ENCODE assay signal across 20 cellular contexts in the genomic region with DNA sequence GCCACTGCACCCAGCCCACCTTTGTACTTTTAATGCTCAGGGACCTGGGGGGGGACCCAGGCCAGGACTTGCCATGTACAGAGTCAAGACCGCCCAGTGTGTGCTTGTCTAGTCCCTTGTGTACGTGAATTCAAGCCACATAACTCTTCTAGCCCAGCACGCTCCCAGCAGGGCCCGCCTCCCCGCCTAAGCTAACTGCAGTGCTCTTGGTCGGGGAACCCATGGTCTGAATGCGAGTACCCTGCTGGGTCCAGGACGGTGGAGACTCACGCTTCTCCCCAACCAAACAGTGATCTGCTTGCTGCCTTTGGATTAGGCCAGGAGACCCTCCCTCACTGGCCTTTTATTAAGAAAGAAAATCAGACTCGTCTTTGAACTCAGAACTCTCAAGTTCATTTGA. TPM values are rescaled to one million over a fixed set of nuclear protein-coding genes. Genes with fewer than 3 reads are reported as not detected.
DNase-seq lines count a peak whose midpoint lies in the region; ATAC-seq and TF ChIP-seq lines count a peak whose summit lies in the region.
"Had no signal": no experiment of that assay in that cellular context is flagged by ENCODE, and none has a peak within 500 bp of the region (broad histone marks: within the 10 kb centered on the region; RNA-seq: fewer than 3 reads in every experiment).

No MANE protein-coding gene starts in this region.

- H3K23ac ChIP-seq in trophoblast cell (ENCODE audit: low read length) = no peak overlapping the region

- H3K36me3 Mint-ChIP-seq in MCF 10A (ENCODE audit: insufficient read depth, unreplicated experiment) = peaks cover 15% of the 10 kb centered on the region

- H3K27ac Mint-ChIP-seq in MCF 10A (ENCODE audit: low read depth, unreplicated experiment) = no peak overlapping the region
- H3K27ac Mint-ChIP-seq: activated naive CD4-positive, alpha-beta T cell treated with anti-CD3 and anti-CD28 coated beads for 36 hours; HFFc6 had no signal

- CTCF ChIA-PET in MCF 10A (lab: Yijun Ruan, JAX) = interaction anchor here (0.6 to 20.5 kb wide), 3 partner anchors 52 to 314 kb away, joined by 4 to 290 read pairs (median 6); no protein-coding TSS in a partner anchor

- H2BK5ac ChIP-seq in trophoblast cell (ENCODE audit: low read depth, low read length, poor library complexity) = peak overlapping the region; percentile 10

- 59 to 67% methylated on average over 2 to 6 of the region's 10 CpGs for WGBS in esophagus squamous epithelium, 2 donors
- WGBS in trophoblast cell (ENCODE audit: extremely low coverage, insufficient coverage, insufficient read length) = no CpG with 5 or more reads among the region's 10 CpGs
- 94 to 96% methylated on average over 4 to 10 of the region's 10 CpGs for WGBS in upper lobe of left lung, 2 donors

- peak overlapping the region; percentile 75 for H3K4ac ChIP-seq in trophoblast cell (ENCODE audit: low read depth, low read length)

- H3K79me1 ChIP-seq in trophoblast cell (ENCODE audit: low read length) = peaks cover 18% of the 10 kb centered on the region

- peaks cover 17 to 48% of the 10 kb centered on the region in 2 donors for H3K4me1 ChIP-seq in breast epithelium
- peaks cover 87 to 100% (median 99%) of the 10 kb centered on the region in 3 donors for H3K4me1 ChIP-seq in esophagus squamous epithelium
- peaks cover 34 to 46% of the 10 kb centered on the region in 2 experiments for H3K4me1 ChIP-seq in trophoblast cell (ENCODE audit: control insufficient read depth in 1 of 2, insufficient read depth in 2 of 2, low read length in 2 of 2)
- peaks cover 50 to 86% (median 72%) of the 10 kb centered on the region in 4 donors for H3K4me1 ChIP-seq in upper lobe of left lung

- TF ChIP-seq EP300 in upper lobe of left lung (IDR thresholded peaks at IDR 0.05) = no peak

- intact Hi-C loops in breast epithelium (cut with DNase I; ENCODE audit: low total_unique reads) = no loop called here
- intact Hi-C loops in MCF 10A (cut with micrococcal nuclease) = no loop called here
- intact Hi-C loops in esophagus squamous epithelium (cut with DNase I) = no loop called here
- intact Hi-C loops in posterior vena cava (cut with DNase I) = no loop called here

- H3K18ac ChIP-seq in trophoblast cell (ENCODE audit: low read length) = peak overlapping the region; percentile 26

- no peak overlapping the region for H2BK12ac ChIP-seq in trophoblast cell (ENCODE audit: low read length)

- no peaks in the 10 kb centered on the region for H3K27me3 Mint-ChIP-seq in MCF 10A (ENCODE audit: insufficient read depth, unreplicated experiment)

- H4K91ac ChIP-seq in trophoblast cell (ENCODE audit: low read depth, low read length) = peak overlapping the region; percentile 59

- no peak for ATAC-seq in upper lobe of left lung (ENCODE audit: low FRiP score in 2 of 2)
- ATAC-seq in GM19324 (IDR thresholded peaks at IDR 0.05; ENCODE audit: low FRiP score, unreplicated experiment) = no peak
- ATAC-seq: HepG2 had no signal

- H3K4me3 ChIP-seq in breast epithelium (no peak overlapping the region), esophagus squamous epithelium (no peak overlapping the region), trophoblast cell (ENCODE audit: low read depth, low read length) (no peak overlapping the region), upper lobe of left lung (no peak overlapping the region)
- H3K4me3 ChIP-seq: hepatocyte, MG63, SJCRH30 had no signal

- no TSS peak for BruUV-seq in MCF 10A (replicated peaks; lab: Mats Ljungman, UMichigan)

- H2AFZ ChIP-seq in trophoblast cell (ENCODE audit: insufficient read depth, low read length, poor library complexity) = no peak overlapping the region
- H2AFZ ChIP-seq: hepatocyte had no signal

- H3K9me3 Mint-ChIP-seq in MCF 10A (ENCODE audit: unreplicated experiment) = no peaks in the 10 kb centered on the region
- H3K9me3 Mint-ChIP-seq: activated naive CD4-positive, alpha-beta T cell treated with anti-CD3 and anti-CD28 coated beads for 36 hours had no signal

- H3K27ac ChIP-seq in breast epithelium (peak overlapping the region; percentile 95 to 96), esophagus squamous epithelium (peak overlapping the region; percentile 91 to 98 (median 92)), trophoblast cell (ENCODE audit: low read depth, low read length) (peak overlapping the region; percentile 24), upper lobe of left lung (peak overlapping the region; percentile 58 to 84 (median 75))
- H3K27ac ChIP-seq: 22Rv1, SJCRH30 had no signal

- peak overlapping the region; percentile 5 for H3K14ac ChIP-seq in trophoblast cell (ENCODE audit: low read length)

- H4K8ac ChIP-seq in trophoblast cell (ENCODE audit: low read depth, low read length) = peak overlapping the region; percentile 0

- TF ChIP-seq POLR2A in breast epithelium (IDR thresholded peaks at IDR 0.05) = no peak
- no peak for TF ChIP-seq POLR2A in esophagus squamous epithelium (IDR thresholded peaks at IDR 0.05)
- TF ChIP-seq POLR2A in upper lobe of left lung (IDR thresholded peaks at IDR 0.05) = no peak

- H3K27me3 ChIP-seq in breast epithelium (no peaks in the 10 kb centered on the region), esophagus squamous epithelium (no peaks in the 10 kb centered on the region), trophoblast cell (ENCODE audit: insufficient read depth, low read length) (no peaks in the 10 kb centered on the region), upper lobe of left lung (no peaks in the 10 kb centered on the region)
- H3K27me3 ChIP-seq: hepatocyte, MG63, SJCRH30 had no signal

- H2BK120ac ChIP-seq in trophoblast cell (ENCODE audit: insufficient read depth, low read length, poor library complexity) = no peak overlapping the region

- H4K12ac ChIP-seq in trophoblast cell (ENCODE audit: low read depth, low read length) = no peak overlapping the region

- TF ChIP-seq CTCF in breast epithelium (IDR thresholded peaks at IDR 0.05) (no peak), MCF 10A (IDR thresholded peaks at IDR 0.05; ENCODE audit: unreplicated experiment) (no peak), esophagus squamous epithelium (IDR thresholded peaks at IDR 0.05) (no peak), upper lobe of left lung (IDR thresholded peaks at IDR 0.05) (no peak)

- H3K79me2 ChIP-seq in trophoblast cell (ENCODE audit: control insufficient read depth, insufficient read depth, low read length, poor library complexity) = peaks cover 7% of the 10 kb centered on the region

- no peak for DNase-seq in breast epithelium (ENCODE audit: low spot score in 2 of 2)
- DNase-seq in MCF 10A (ENCODE audit: unreplicated experiment) = no peak
- DNase-seq in esophagus squamous epithelium (lab: John Stamatoyannopoulos, UW) = no peak
- DNase-seq in trophoblast cell = no peak
- no peak for DNase-seq in upper lobe of left lung
- DNase-seq in posterior vena cava (ENCODE audit: low spot score) = no peak
- DNase-seq in effector CD4-positive, alpha-beta T cell = no peak
- DNase-seq: activated naive CD4-positive, alpha-beta T cell treated with anti-CD3 and anti-CD28 coated beads for 36 hours; C1 segment of cervical spinal cord; dermis blood vessel endothelial cell; HFFc6; kidney glomerular epithelial cell; MG63; NCI-H187; NCI-H446; SJCRH30 had no signal

- H3K4me2 ChIP-seq in trophoblast cell (ENCODE audit: low read length) = no peak overlapping the region
- H3K4me2 ChIP-seq: hepatocyte had no signal

- POLR2A ChIA-PET in MCF 10A (lab: Yijun Ruan, JAX) = interaction anchor here (21.3 kb wide), 1 partner anchor 52 kb away, joined by 480 read pairs; no protein-coding TSS in a partner anchor

- H3K9me3 ChIP-seq in breast epithelium (no peaks in the 10 kb centered on the region), esophagus squamous epithelium (no peaks in the 10 kb centered on the region), trophoblast cell (ENCODE audit: insufficient read depth, low read depth, low read length) (no peaks in the 10 kb centered on the region), upper lobe of left lung (no peaks in the 10 kb centered on the region)
- H3K9me3 ChIP-seq: MG63, SJCRH30 had no signal

- H3K4me1 Mint-ChIP-seq in MCF 10A (ENCODE audit: insufficient read depth, unreplicated experiment) = peaks cover 44% of the 10 kb centered on the region

- H3K9ac ChIP-seq in trophoblast cell (ENCODE audit: low read length) = no peak overlapping the region

- H3K36me3 ChIP-seq in breast epithelium (no peaks in the 10 kb centered on the region), esophagus squamous epithelium (peaks cover 3 to 62% (median 17%) of the 10 kb centered on the region in 3 donors), trophoblast cell (ENCODE audit: control insufficient read depth in 1 of 2, insufficient read depth in 2 of 2, low read length in 2 of 2) (peaks cover 39 to 47% of the 10 kb centered on the region in 2 experiments), upper lobe of left lung (peaks cover 0 to 35% (median 12%) of the 10 kb centered on the region in 4 donors)

- no peak overlapping the region for H2AK5ac ChIP-seq in trophoblast cell (ENCODE audit: low read length)

- H3K4me3 Mint-ChIP-seq in MCF 10A (ENCODE audit: unreplicated experiment) = no peak overlapping the region
- H3K4me3 Mint-ChIP-seq: activated naive CD4-positive, alpha-beta T cell treated with anti-CD3 and anti-CD28 coated beads for 36 hours; HFFc6 had no signal

RNA-seq across cellular contexts. Expression of gene CD9, which starts 23.3 kb away (rescaled TPM):
- total RNA-seq in breast epithelium (100 to 1,000 TPM in 2 of 3 donors, 10 to 100 TPM in 1; 91.1 to 436 (median 243) TPM), MCF 10A (2022) (31.1 and 40.7 TPM in 2 replicates), esophagus squamous epithelium (1,000 to 10,000 TPM in 1 of 4 donors, 100 to 1,000 TPM in 3; 464 to 1,007 (median 773) TPM), upper lobe of left lung (100 to 1,000 TPM in 5 of 6 donors, 10 to 100 TPM in 1; 96.4 to 716 (median 484) TPM), posterior vena cava (100 to 1,000 TPM; 248 to 281 TPM)
- 675 and 739 TPM in 2 replicates for polyA plus RNA-seq in trophoblast cell (2013)

Comparison
In these comparisons a context has a peak if more than half of its experiments do, and no peak if none do; other contexts are left out.
1. H3K27ac ChIP-seq: peak in every context shown above with its lines; median percentile 96 in breast epithelium; 92 in esophagus squamous epithelium; 75 in upper lobe of left lung; 24 in trophoblast cell.